1 cellular context compared by ENCODE assay signal in genomic region chr1:203338335-203339036, GRCh38.
TF ChIP-seq lines count a peak whose summit lies in the region.

No MANE protein-coding gene starts in this region.

TF ChIP-seq in neural cell, 6 proteins besides CTCF, POLR2A, EP300 and RAD21:
- peak; percentile 64 for TF ChIP-seq SMC3 (conservative IDR thresholded peaks at IDR 0.05; ENCODE audit: poor library complexity)
- TF ChIP-seq POLR2AphosphoS5 (IDR thresholded peaks at IDR 0.05) = no peak
TF ChIP-seq in neural cell: peak in this region for 1.
